11 cellular contexts compared by ENCODE assay signal in the genomic region with DNA sequence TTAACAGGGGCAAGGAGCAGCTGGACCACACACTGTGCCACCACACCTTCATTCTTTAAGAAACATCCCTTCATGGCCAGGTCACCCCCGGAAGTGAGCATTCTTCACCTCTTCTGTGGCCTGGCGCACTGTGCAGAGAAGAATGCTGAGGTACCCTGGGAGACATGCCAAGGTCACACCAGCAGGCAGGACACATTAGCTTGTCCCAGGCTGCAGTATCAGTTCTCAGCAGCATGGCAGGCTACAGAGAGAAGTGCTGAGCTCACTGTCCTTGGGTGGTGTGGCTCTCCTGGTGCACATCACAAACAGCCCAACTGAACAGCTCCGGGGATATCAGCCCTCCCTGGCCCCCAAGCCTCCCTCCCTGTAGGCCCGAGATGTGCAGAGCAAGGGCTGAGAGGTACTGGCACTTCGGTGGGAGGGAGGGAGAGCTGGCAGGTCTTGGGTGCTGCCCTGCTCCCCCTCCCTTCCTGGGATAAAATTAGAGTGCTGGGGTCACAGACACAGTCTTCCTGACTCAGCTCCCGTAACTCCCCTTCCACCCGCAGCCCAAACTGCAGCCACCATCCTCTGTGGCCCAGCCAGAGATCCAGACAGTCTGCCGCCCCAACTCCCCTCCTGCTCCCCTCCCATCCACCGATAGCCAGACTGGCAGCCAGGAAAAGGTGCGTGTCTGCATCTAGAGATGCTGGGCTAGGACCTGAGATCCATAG. TPM values are rescaled to one million over a fixed set of nuclear protein-coding genes. Genes with fewer than 3 reads are reported as not detected.
DNase-seq lines count a peak whose midpoint lies in the region; ATAC-seq and TF ChIP-seq lines count a peak whose summit lies in the region.
"Had no signal": no experiment of that assay in that cellular context is flagged by ENCODE, and none has a peak within 500 bp of the region (broad histone marks: within the 10 kb centered on the region; RNA-seq: fewer than 3 reads in every experiment).

No MANE protein-coding gene starts in this region.

- H3K4me2 ChIP-seq in neuronal stem cell (ENCODE audit: insufficient read depth, low read length, poor library complexity, severe bottlenecking) = no peak overlapping the region

- H3K27me3 ChIP-seq in neuronal stem cell (ENCODE audit: control insufficient read depth in 3 of 3, insufficient read depth in 3 of 3, low read depth in 1 of 3, low read length in 3 of 3) = no peaks in the 10 kb centered on the region
- H3K27me3 ChIP-seq: Peyer's patch had no signal

- no peak overlapping the region for H2BK120ac ChIP-seq in neuronal stem cell (ENCODE audit: low read depth, low read length)

- H3K18ac ChIP-seq in neuronal stem cell (ENCODE audit: low read length) = peak overlapping the region; percentile 65

- no peak overlapping the region for H2BK15ac ChIP-seq in neuronal stem cell (ENCODE audit: low read length)

- no peak overlapping the region for H3K4ac ChIP-seq in neuronal stem cell (ENCODE audit: low read length)

- no peak overlapping the region for H3K9ac ChIP-seq in neuronal stem cell (ENCODE audit: low read depth, low read length, poor library complexity)

- H3K36me3 ChIP-seq in KOPT-K1 (ENCODE audit: insufficient read depth, low read length) (peaks cover 59% of the 10 kb centered on the region), neuronal stem cell (replicated peaks in 1 of 2; ENCODE audit: control insufficient read depth in 2 of 2, insufficient read depth in 2 of 2, low read length in 2 of 2) (peaks cover 11 to 18% of the 10 kb centered on the region in 2 donors)
- H3K36me3 ChIP-seq: Peyer's patch had no signal

- H3K27me3 Mint-ChIP-seq in chondrocyte (ENCODE audit: low read depth) (no peaks in the 10 kb centered on the region), endothelial cell (ENCODE audit: unreplicated experiment) (peaks cover 12% of the 10 kb centered on the region)

- H3K4me1 Mint-ChIP-seq in chondrocyte (ENCODE audit: low read depth) (peaks cover 32% of the 10 kb centered on the region), endothelial cell (ENCODE audit: unreplicated experiment) (peaks cover 37% of the 10 kb centered on the region)

- peak overlapping the region; percentile 38; the same call in 1 of the 2 replicates for H3K4me3 ChIP-seq in GM12864 (ENCODE audit: low read depth, low read length)
- H3K4me3 ChIP-seq in neuronal stem cell (ENCODE audit: low read length in 2 of 2) = no peak overlapping the region
- H3K4me3 ChIP-seq: Peyer's patch had no signal

- H4K91ac ChIP-seq in neuronal stem cell (ENCODE audit: low read depth, low read length, poor library complexity) = no peak overlapping the region

- H3K9me3 Mint-ChIP-seq in chondrocyte (ENCODE audit: low read depth) (no peaks in the 10 kb centered on the region), endothelial cell (ENCODE audit: unreplicated experiment) (no peaks in the 10 kb centered on the region)

- H3K27ac Mint-ChIP-seq in chondrocyte (ENCODE audit: unreplicated experiment) (peak overlapping the region; percentile 57), endothelial cell (ENCODE audit: unreplicated experiment) (no peak overlapping the region)

- no peak overlapping the region for H3K4me3 Mint-ChIP-seq in chondrocyte (ENCODE audit: unreplicated experiment)
- no peak overlapping the region for H3K4me3 Mint-ChIP-seq in endothelial cell (ENCODE audit: unreplicated experiment)

- H3K27ac ChIP-seq in KOPT-K1 (ENCODE audit: low read depth, low read length, poor library complexity, severe bottlenecking) = peak overlapping the region; percentile 57
- no peak overlapping the region for H3K27ac ChIP-seq in neuronal stem cell (replicated peaks; ENCODE audit: low read length)

- DNase-seq in GM12864 (ENCODE audit: low read depth) = no peak
- no peak for DNase-seq in chondrocyte (ENCODE audit: low spot score)
- DNase-seq in neuronal stem cell (ENCODE audit: low spot score) = no peak
- no peak for DNase-seq in NCI-H1105 (lab: John Stamatoyannopoulos, UW)
- DNase-seq in endothelial cell (ENCODE audit: low spot score) = no peak
- DNase-seq in NCI-H345 treated with DMSO at 0.1 percent for 48 hours (lab: John Stamatoyannopoulos, UW; ENCODE audit: unreplicated experiment) = no peak
- DNase-seq: midbrain had no signal

- H3K79me1 ChIP-seq in neuronal stem cell (ENCODE audit: low read depth, low read length) = peaks cover 6% of the 10 kb centered on the region

- no peak for ATAC-seq in HG03378 (IDR thresholded peaks at IDR 0.05; ENCODE audit: unreplicated experiment)

- peak overlapping the region; percentile 78 for H2AK5ac ChIP-seq in neuronal stem cell (ENCODE audit: low read depth, low read length)

- H3K23ac ChIP-seq in neuronal stem cell (ENCODE audit: low read depth, low read length, poor library complexity) = peak overlapping the region; percentile 50

- no peak overlapping the region for H2BK5ac ChIP-seq in neuronal stem cell (ENCODE audit: low read length)

- no CpG with 5 or more reads among the region's 10 CpGs for WGBS in neuronal stem cell (ENCODE audit: extremely low coverage in 2 of 2, insufficient read length in 2 of 2, insufficient replicate concordance in 1 of 2), 2 donors

- no peak overlapping the region for H2AFZ ChIP-seq in neuronal stem cell (ENCODE audit: low read length)

- H3K9me3 ChIP-seq in KOPT-K1 (ENCODE audit: insufficient read depth, low read length, poor library complexity, severe bottlenecking) (no peaks in the 10 kb centered on the region), neuronal stem cell (replicated peaks in 1 of 2; ENCODE audit: control insufficient read depth in 2 of 2, insufficient read depth in 1 of 2, low read depth in 1 of 2, low read length in 2 of 2) (no peaks in the 10 kb centered on the region)
- H3K9me3 ChIP-seq: Peyer's patch had no signal

- no peak for TF ChIP-seq CTCF in GM12864 (IDR thresholded peaks at IDR 0.05; ENCODE audit: low read depth, low read length, missing control alignments)
- TF ChIP-seq CTCF in chondrocyte (IDR thresholded peaks at IDR 0.05) = no peak
- no peak for TF ChIP-seq CTCF in endothelial cell (IDR thresholded peaks at IDR 0.05; ENCODE audit: unreplicated experiment)

- peaks cover 28 to 45% of the 10 kb centered on the region in 2 donors for H3K4me1 ChIP-seq in neuronal stem cell (ENCODE audit: control insufficient read depth in 2 of 2, insufficient read depth in 1 of 2, low read depth in 1 of 2, low read length in 2 of 2)

- H3K36me3 Mint-ChIP-seq in chondrocyte (ENCODE audit: low read depth) (peaks cover 3% of the 10 kb centered on the region), endothelial cell (ENCODE audit: low read depth, unreplicated experiment) (peaks cover 14% of the 10 kb centered on the region)

- H4K8ac ChIP-seq in neuronal stem cell (ENCODE audit: low read depth, low read length) = no peak overlapping the region

- no peak overlapping the region for H2BK12ac ChIP-seq in neuronal stem cell (ENCODE audit: low read length)

- H3K14ac ChIP-seq in neuronal stem cell (ENCODE audit: low read length) = peak overlapping the region; percentile 84

RNA-seq across cellular contexts. Expression of gene SEMA7A, which starts 13.4 kb away (rescaled TPM):
- total RNA-seq in chondrocyte (1.1 to 3.3 TPM (median 2.3 TPM) in 3 replicates), endothelial cell (ENCODE audit: unreplicated experiment) (41.4 TPM)
- polyA plus RNA-seq in neuronal stem cell (2013, experiment 1 of 2) = 10.3 TPM
- 10.3 TPM for polyA plus RNA-seq in neuronal stem cell (2013, experiment 2 of 2)

RNA-seq across cellular contexts. Expression of gene UBL7, which starts 40.6 kb away (rescaled TPM):
- 30.0 to 34.5 TPM (median 32.5 TPM) in 3 replicates for total RNA-seq in chondrocyte
- 45.9 TPM for polyA plus RNA-seq in neuronal stem cell (2013, experiment 1 of 2)
- polyA plus RNA-seq in neuronal stem cell (2013, experiment 2 of 2) = 44.1 TPM
- 79.9 TPM for total RNA-seq in endothelial cell (ENCODE audit: unreplicated experiment)

RNA-seq across cellular contexts. Expression of gene CYP11A1, which starts 52.9 kb away (rescaled TPM):
- total RNA-seq in chondrocyte (0.32 to 0.54 TPM in 2 of 3 replicates, not detected in the other), endothelial cell (ENCODE audit: unreplicated experiment) (0.82 TPM)
- polyA plus RNA-seq in neuronal stem cell (2013, experiment 1 of 2) = 0.77 TPM
- polyA plus RNA-seq in neuronal stem cell (2013, experiment 2 of 2) = 0.80 TPM
- total RNA-seq: endothelial cell of umbilical vein had no signal
